ENCODE assay signal across 14 cellular contexts in the genomic region with DNA sequence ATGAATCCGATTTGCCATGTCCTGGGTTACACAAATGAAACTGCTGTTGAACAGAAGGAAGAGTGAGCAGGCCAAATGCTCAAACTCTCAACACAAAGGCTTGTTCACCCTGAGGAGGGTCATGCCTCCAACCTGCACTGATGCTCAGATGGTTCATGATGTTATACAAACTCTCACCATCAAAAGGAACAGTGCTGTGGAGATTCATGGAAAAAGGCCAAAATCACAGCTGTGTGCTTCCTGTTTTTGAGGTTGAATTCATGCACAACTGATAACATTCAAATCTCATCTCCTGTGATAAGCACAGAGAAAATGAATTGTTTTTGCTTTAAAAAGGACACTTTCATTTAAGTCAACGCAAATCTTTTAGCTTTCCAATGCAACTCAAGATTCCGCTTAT. TPM values are rescaled to one million over a fixed set of nuclear protein-coding genes. Genes with fewer than 3 reads are reported as not detected.
DNase-seq lines count a peak whose midpoint lies in the region; ATAC-seq and TF ChIP-seq lines count a peak whose summit lies in the region.
"Had no signal": no experiment of that assay in that cellular context is flagged by ENCODE, and none has a peak within 500 bp of the region (broad histone marks: within the 10 kb centered on the region; RNA-seq: fewer than 3 reads in every experiment).

No MANE protein-coding gene starts in this region.

- H3K4me1 Mint-ChIP-seq in stimulated activated naive B cell treated with anti-CD40 and anti-IgM and Interleukin-4, amounts not matched to agents 10 μg/mL and 1 μg/mL and 100 μg/mL, for 72 hours = peaks cover 7% of the 10 kb centered on the region in 2 donors
- H3K4me1 Mint-ChIP-seq in GM23338 = peaks cover 11% of the 10 kb centered on the region; the same call in 2 of the 3 replicates
- H3K4me1 Mint-ChIP-seq: nephron progenitor cell had no signal

- H3F3A ChIP-seq in OCI-LY1 (ENCODE audit: insufficient read depth, low read length) (no peaks in the 10 kb centered on the region), GM23338 (replicated peaks; ENCODE audit: low read depth) (no peaks in the 10 kb centered on the region)

- no peaks in the 10 kb centered on the region for H3K27me3 ChIP-seq in heart right ventricle
- H3K27me3 ChIP-seq in OCI-LY1 (ENCODE audit: insufficient read depth, low read length) = no peaks in the 10 kb centered on the region
- no peaks in the 10 kb centered on the region for H3K27me3 ChIP-seq in GM23338 (ENCODE audit: insufficient read depth)

- no peak overlapping the region for H3K9ac ChIP-seq in OCI-LY1 (ENCODE audit: low read length)

- H3K9me3 Mint-ChIP-seq in stimulated activated naive B cell treated with anti-CD40 and anti-IgM and Interleukin-4, amounts not matched to agents 10 μg/mL and 1 μg/mL and 100 μg/mL, for 72 hours = peaks cover 1 to 3% of the 10 kb centered on the region in 2 donors
- no peaks in the 10 kb centered on the region for H3K9me3 Mint-ChIP-seq in GM23338
- H3K9me3 Mint-ChIP-seq: activated T-cell treated with anti-CD3 and anti-CD28 coated beads, Interleukin-2, amount 50 U/mL, for 24 hours; effector memory CD8-positive, alpha-beta T cell had no signal

- TF ChIP-seq CTCF in heart right ventricle (IDR thresholded peaks at IDR 0.05) (no peak), OCI-LY1 (IDR thresholded peaks at IDR 0.05; ENCODE audit: low read length) (no peak), GM23338 (conservative IDR thresholded peaks at IDR 0.05; ENCODE audit: low read depth in 2 of 2) (no peak)

- H2AFZ ChIP-seq in OCI-LY1 (ENCODE audit: low read length) (no peak overlapping the region), GM23338 (no peak overlapping the region)

- H4K20me1 ChIP-seq in OCI-LY1 (ENCODE audit: insufficient read depth, low read length) = no peaks in the 10 kb centered on the region
- no peaks in the 10 kb centered on the region for H4K20me1 ChIP-seq in GM23338 (replicated peaks; ENCODE audit: insufficient read depth)

- H3K4me1 ChIP-seq in heart right ventricle (peaks cover 2 to 47% (median 31%) of the 10 kb centered on the region in 9 donors), OCI-LY1 (ENCODE audit: insufficient read depth, low read length, severe bottlenecking) (peaks cover 29% of the 10 kb centered on the region), GM23338 (ENCODE audit: insufficient read depth) (no peaks in the 10 kb centered on the region)

- H3K79me2 ChIP-seq in OCI-LY1 (ENCODE audit: insufficient read depth, low read length) = no peaks in the 10 kb centered on the region
- no peaks in the 10 kb centered on the region for H3K79me2 ChIP-seq in GM23338 (replicated peaks; ENCODE audit: insufficient read depth)

- DNase-seq in heart right ventricle (no peak), Right ventricle myocardium inferior (ENCODE audit: missing footprints) (no peak), glomerular endothelial cell (ENCODE audit: extremely low read depth, low read depth, low spot score) (peak; percentile 87), GM23338 (ENCODE audit: low spot score) (no peak)
- no peak for DNase-seq in stimulated activated naive B cell treated with anti-CD40 and anti-IgM and Interleukin-4, amounts not matched to agents 10 μg/mL and 1 μg/mL and 100 μg/mL, for 72 hours
- DNase-seq: activated CD4-positive, alpha-beta T cell treated with anti-CD3 and anti-CD28 coated beads for 4 hours; activated T-cell treated with anti-CD3 and anti-CD28 coated beads, Interleukin-2, amount 50 U/mL, for 24 hours; effector memory CD8-positive, alpha-beta T cell; NCI-H1930; nephron progenitor cell had no signal

- peaks cover 0 to 12% of the 10 kb centered on the region in 2 donors for H3K36me3 Mint-ChIP-seq in stimulated activated naive B cell treated with anti-CD40 and anti-IgM and Interleukin-4, amounts not matched to agents 10 μg/mL and 1 μg/mL and 100 μg/mL, for 72 hours
- no peaks in the 10 kb centered on the region; the same call in 2 of the 3 replicates for H3K36me3 Mint-ChIP-seq in GM23338 (ENCODE audit: low read depth)

- H3K27ac ChIP-seq in heart right ventricle = peak overlapping the region in 7 of 10 donors; percentile 27 to 79 (median 53)
- H3K27ac ChIP-seq in OCI-LY1 (ENCODE audit: low read depth, low read length, poor library complexity, severe bottlenecking) = peak overlapping the region; percentile 38
- H3K27ac ChIP-seq in GM23338 (ENCODE audit: low read depth) = no peak overlapping the region

- peak in 7 of 8 donors; percentile 31 to 63 (median 51) for ATAC-seq in heart right ventricle
- no peak for ATAC-seq in Right ventricle myocardium inferior
- ATAC-seq in stimulated activated naive B cell treated with anti-CD40 and anti-IgM and Interleukin-4, amounts not matched to agents 10 μg/mL and 1 μg/mL and 100 μg/mL, for 72 hours (replicated peaks) = no peak
- ATAC-seq in GM23338 = no peak
- ATAC-seq in GM19455 (IDR thresholded peaks at IDR 0.05; ENCODE audit: unreplicated experiment) = no peak
- no peak for ATAC-seq in HG02623 (IDR thresholded peaks at IDR 0.05; ENCODE audit: unreplicated experiment)
- ATAC-seq: effector memory CD8-positive, alpha-beta T cell had no signal

- H3K36me3 ChIP-seq in heart right ventricle = peaks cover 0 to 5% (median 0%) of the 10 kb centered on the region in 9 donors
- H3K36me3 ChIP-seq in OCI-LY1 (ENCODE audit: insufficient read depth, low read length) = no peaks in the 10 kb centered on the region
- H3K36me3 ChIP-seq in GM23338 (ENCODE audit: insufficient read depth) = no peaks in the 10 kb centered on the region

- H3K4me3 ChIP-seq in heart right ventricle (peak overlapping the region in 1 of 10 donors; percentile 11), OCI-LY1 (ENCODE audit: low read depth, low read length, poor library complexity, severe bottlenecking) (no peak overlapping the region), GM23338 (no peak overlapping the region)

- H3K9me3 ChIP-seq in heart right ventricle (peaks cover 0 to 8% (median 0%) of the 10 kb centered on the region in 11 donors), OCI-LY1 (ENCODE audit: low read length) (no peaks in the 10 kb centered on the region)

- H3K27ac Mint-ChIP-seq in stimulated activated naive B cell treated with anti-CD40 and anti-IgM and Interleukin-4, amounts not matched to agents 10 μg/mL and 1 μg/mL and 100 μg/mL, for 72 hours = peak overlapping the region; percentile 42
- H3K27ac Mint-ChIP-seq in GM23338 = no peak overlapping the region
- H3K27ac Mint-ChIP-seq: activated T-cell treated with anti-CD3 and anti-CD28 coated beads, Interleukin-2, amount 50 U/mL, for 24 hours; effector memory CD8-positive, alpha-beta T cell; nephron progenitor cell had no signal

- no peaks in the 10 kb centered on the region for H3K9me2 ChIP-seq in OCI-LY1 (ENCODE audit: low read depth, low read length)
- no peaks in the 10 kb centered on the region for H3K9me2 ChIP-seq in GM23338 (ENCODE audit: insufficient read depth)

- no peak overlapping the region for H3K4me3 Mint-ChIP-seq in stimulated activated naive B cell treated with anti-CD40 and anti-IgM and Interleukin-4, amounts not matched to agents 10 μg/mL and 1 μg/mL and 100 μg/mL, for 72 hours
- H3K4me3 Mint-ChIP-seq in GM23338 = no peak overlapping the region
- H3K4me3 Mint-ChIP-seq: activated T-cell treated with anti-CD3 and anti-CD28 coated beads, Interleukin-2, amount 50 U/mL, for 24 hours; effector memory CD8-positive, alpha-beta T cell; nephron progenitor cell had no signal

- intact Hi-C loops in heart right ventricle (cut with DNase I) = loop anchor here in 1 of 10 donors (2.0 kb wide), 1 partner anchor 32 kb away; no protein-coding TSS in a partner anchor
- intact Hi-C loops in Right ventricle myocardium inferior (cut with DNase I) = no loop called here

- H3K27me3 Mint-ChIP-seq in stimulated activated naive B cell treated with anti-CD40 and anti-IgM and Interleukin-4, amounts not matched to agents 10 μg/mL and 1 μg/mL and 100 μg/mL, for 72 hours = no peaks in the 10 kb centered on the region
- H3K27me3 Mint-ChIP-seq in GM23338 (ENCODE audit: insufficient read depth, low read depth, poor library complexity) = peaks cover 3% of the 10 kb centered on the region
- H3K27me3 Mint-ChIP-seq: activated T-cell treated with anti-CD3 and anti-CD28 coated beads, Interleukin-2, amount 50 U/mL, for 24 hours; effector memory CD8-positive, alpha-beta T cell had no signal

- WGBS in heart right ventricle, 2 donors = 39 to 52% methylated on average over 3 of the region's 3 CpGs

- H3K4me2 ChIP-seq in OCI-LY1 (ENCODE audit: low read length) (peak overlapping the region; percentile 2; the same call in 1 of the 2 replicates), GM23338 (no peak overlapping the region)

TF ChIP-seq in GM23338, 12 proteins besides CTCF, POLR2A, EP300 and RAD21 (continues in another document):
- TF ChIP-seq, protein P1, sequence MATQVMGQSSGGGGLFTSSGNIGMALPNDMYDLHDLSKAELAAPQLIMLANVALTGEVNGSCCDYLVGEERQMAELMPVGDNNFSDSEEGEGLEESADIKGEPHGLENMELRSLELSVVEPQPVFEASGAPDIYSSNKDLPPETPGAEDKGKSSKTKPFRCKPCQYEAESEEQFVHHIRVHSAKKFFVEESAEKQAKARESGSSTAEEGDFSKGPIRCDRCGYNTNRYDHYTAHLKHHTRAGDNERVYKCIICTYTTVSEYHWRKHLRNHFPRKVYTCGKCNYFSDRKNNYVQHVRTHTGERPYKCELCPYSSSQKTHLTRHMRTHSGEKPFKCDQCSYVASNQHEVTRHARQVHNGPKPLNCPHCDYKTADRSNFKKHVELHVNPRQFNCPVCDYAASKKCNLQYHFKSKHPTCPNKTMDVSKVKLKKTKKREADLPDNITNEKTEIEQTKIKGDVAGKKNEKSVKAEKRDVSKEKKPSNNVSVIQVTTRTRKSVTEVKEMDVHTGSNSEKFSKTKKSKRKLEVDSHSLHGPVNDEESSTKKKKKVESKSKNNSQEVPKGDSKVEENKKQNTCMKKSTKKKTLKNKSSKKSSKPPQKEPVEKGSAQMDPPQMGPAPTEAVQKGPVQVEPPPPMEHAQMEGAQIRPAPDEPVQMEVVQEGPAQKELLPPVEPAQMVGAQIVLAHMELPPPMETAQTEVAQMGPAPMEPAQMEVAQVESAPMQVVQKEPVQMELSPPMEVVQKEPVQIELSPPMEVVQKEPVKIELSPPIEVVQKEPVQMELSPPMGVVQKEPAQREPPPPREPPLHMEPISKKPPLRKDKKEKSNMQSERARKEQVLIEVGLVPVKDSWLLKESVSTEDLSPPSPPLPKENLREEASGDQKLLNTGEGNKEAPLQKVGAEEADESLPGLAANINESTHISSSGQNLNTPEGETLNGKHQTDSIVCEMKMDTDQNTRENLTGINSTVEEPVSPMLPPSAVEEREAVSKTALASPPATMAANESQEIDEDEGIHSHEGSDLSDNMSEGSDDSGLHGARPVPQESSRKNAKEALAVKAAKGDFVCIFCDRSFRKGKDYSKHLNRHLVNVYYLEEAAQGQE (IDR thresholded peaks at IDR 0.05; ENCODE audit: unreplicated experiment) = no peak
- no peak for TF ChIP-seq ZNF114 (CRISPR knock-in tag; IDR thresholded peaks at IDR 0.05)
- TF ChIP-seq ZNF331 (CRISPR knock-in tag; IDR thresholded peaks at IDR 0.05; ENCODE audit: low read depth) = no peak

RNA-seq across cellular contexts. Expression of a gene that starts 22.1 kb away (rescaled TPM):
- total RNA-seq in heart right ventricle (1,000 to 10,000 TPM; 2,633 to 4,921 (median 3,995) TPM), Right ventricle myocardium inferior (3,032 TPM), glomerular endothelial cell (0.41 and 0.53 TPM in 2 replicates)
- polyA plus RNA-seq in heart right ventricle (100 to 1,000 TPM in 1 of 2 donors, 10 to 100 TPM in 1; 65.7 to 862 TPM), GM23338 (2016; fragmentation: Nextera tagmentation; extraction: Ambion mirVana) (13.2 and 15.7 TPM in 2 replicates)
- 8.3 and 12.5 TPM in 2 replicates for total RNA-seq in GM23338 (2014; rRNA removed; shearing (Covaris generic))
- polyA plus RNA-seq: BJ had no signal

Comparison
In these comparisons a context has a peak if more than half of its experiments do, and no peak if none do; other contexts are left out.
1. ATAC-seq: peak in heart right ventricle (7 of 8); none in Right ventricle myocardium inferior (single experiment), stimulated activated naive B cell treated with anti-CD40 and anti-IgM and Interleukin-4, amounts not matched to agents 10 μg/mL and 1 μg/mL and 100 μg/mL, for 72 hours (0 of 2), GM23338 (single experiment), GM19455 (single experiment) and HG02623 (single experiment).
2. RNA of a gene that starts 22.1 kb away (total RNA-seq): 2,633 to 4,921 TPM in heart right ventricle and 3,032 TPM in Right ventricle myocardium inferior (single experiment); 8.3 to 12.5 TPM in GM23338 and 0.41 to 0.53 TPM in glomerular endothelial cell; every median in the first group is over 100 times any median in the second.